12 cellular contexts compared by ENCODE assay signal in genomic region chr5:174533127-174533453, GRCh38.
A peak's percentile ranks its signal among the peaks of the same experiment; 100 is the strongest.
DNase-seq lines count a peak whose midpoint lies in the region; ATAC-seq and TF ChIP-seq lines count a peak whose summit lies in the region.
"Had no signal": no experiment of that assay in that cellular context is flagged by ENCODE, and none has a peak within 500 bp of the region (broad histone marks: within the 10 kb centered on the region; RNA-seq: fewer than 3 reads in every experiment).

No MANE protein-coding gene starts in this region.

- no peak for ATAC-seq in stimulated activated naive CD8-positive, alpha-beta T cell treated with anti-CD3 and anti-CD28 coated beads, Interleukin-15, Interleukin-2, amounts not matched to agents 100 U/mL and 50 U/mL, for 24 hours

- peaks cover 4% of the 10 kb centered on the region for H3K4me1 Mint-ChIP-seq in activated CD4-positive, alpha-beta T cell treated with anti-CD3 and anti-CD28 coated beads, Interleukin-2, amount 10 ng/mL, durations not matched to agents 24 days and 14 days

- H3K4me3 Mint-ChIP-seq in activated CD4-positive, alpha-beta T cell treated with anti-CD3 and anti-CD28 coated beads, Interleukin-2, amount 10 ng/mL, durations not matched to agents 24 days and 14 days: no peak overlapping the region

- intact Hi-C loops in tibial artery (cut with DNase I; ENCODE audit: low total_unique reads): no loop called here
- intact Hi-C loops in activated CD4-positive, alpha-beta T cell treated with anti-CD3 and anti-CD28 coated beads, Interleukin-2, amount 10 ng/mL, durations not matched to agents 24 days and 14 days (cut with micrococcal nuclease): no loop called here

- no peaks in the 10 kb centered on the region for H3K27me3 Mint-ChIP-seq in activated CD4-positive, alpha-beta T cell treated with anti-CD3 and anti-CD28 coated beads, Interleukin-2, amount 10 ng/mL, durations not matched to agents 24 days and 14 days

- no peaks in the 10 kb centered on the region for H3K36me3 Mint-ChIP-seq in activated CD4-positive, alpha-beta T cell treated with anti-CD3 and anti-CD28 coated beads, Interleukin-2, amount 10 ng/mL, durations not matched to agents 24 days and 14 days (ENCODE audit: low read depth)

- no peaks in the 10 kb centered on the region for H3K9me3 ChIP-seq in adipocyte (ENCODE audit: control insufficient read depth, low read length)
- H3K9me3 ChIP-seq in iPS-20b (ENCODE audit: insufficient read depth, low read depth, low read length): no peaks in the 10 kb centered on the region
- no peaks in the 10 kb centered on the region for H3K9me3 ChIP-seq in tibial artery
- H3K9me3 ChIP-seq: right lobe of liver, upper lobe of right lung had no signal

- H3K4me3 ChIP-seq in adipocyte (ENCODE audit: low read length) (peak overlapping the region; percentile 45), iPS-20b (ENCODE audit: low read length) (peak overlapping the region; percentile 10; the same call in 1 of the 2 replicates), tibial artery (no peak overlapping the region)
- H3K4me3 ChIP-seq: right lobe of liver, upper lobe of right lung had no signal

- DNase-seq in NCI-H82 (lab: John Stamatoyannopoulos, UW) (peak; percentile 40), NCI-H82 treated with DMSO at 0.1 percent for 48 hours (lab: John Stamatoyannopoulos, UW; ENCODE audit: unreplicated experiment) (no peak), adipocyte (ENCODE audit: low read depth) (peak; percentile 29), tibial artery (no peak), GOT3 (lab: John Stamatoyannopoulos, UW) (no peak)
- DNase-seq in activated CD4-positive, alpha-beta T cell treated with anti-CD3 and anti-CD28 coated beads, Interleukin-2, amount 10 ng/mL, durations not matched to agents 24 days and 14 days: no peak
- no peak for DNase-seq in stimulated activated naive CD8-positive, alpha-beta T cell treated with anti-CD3 and anti-CD28 coated beads, Interleukin-15, Interleukin-2, amounts not matched to agents 100 U/mL and 50 U/mL, for 24 hours
- DNase-seq: DMS79, Karpas-422 had no signal

- no peaks in the 10 kb centered on the region for H3K36me3 ChIP-seq in adipocyte (ENCODE audit: control insufficient read depth, insufficient read depth, low read length, severe bottlenecking)
- no peaks in the 10 kb centered on the region for H3K36me3 ChIP-seq in iPS-20b (ENCODE audit: insufficient read depth, low read depth, low read length)
- no peaks in the 10 kb centered on the region for H3K36me3 ChIP-seq in tibial artery
- H3K36me3 ChIP-seq: right lobe of liver, upper lobe of right lung had no signal

- no peak overlapping the region for H3K27ac Mint-ChIP-seq in activated CD4-positive, alpha-beta T cell treated with anti-CD3 and anti-CD28 coated beads, Interleukin-2, amount 10 ng/mL, durations not matched to agents 24 days and 14 days

- TF ChIP-seq CTCF in tibial artery (IDR thresholded peaks at IDR 0.05): no peak

- H3K4me1 ChIP-seq in adipocyte (ENCODE audit: control insufficient read depth, insufficient read depth, low read length) (peaks cover 24% of the 10 kb centered on the region), iPS-20b (ENCODE audit: insufficient read depth, low read length) (peaks cover 17% of the 10 kb centered on the region), tibial artery (peaks cover 0 to 19% (median 16%) of the 10 kb centered on the region in 4 donors)

- H3K27ac ChIP-seq in iPS-20b (ENCODE audit: low read length) (no peak overlapping the region), tibial artery (peak overlapping the region; percentile 27 to 51)
- H3K27ac ChIP-seq: right lobe of liver, upper lobe of right lung had no signal

- peak overlapping the region; percentile 3 for H3K9ac ChIP-seq in adipocyte (ENCODE audit: low read length)
- H3K9ac ChIP-seq in iPS-20b (ENCODE audit: low read depth, low read length): no peak overlapping the region

- H3K27me3 ChIP-seq in adipocyte (replicated peaks; ENCODE audit: control insufficient read depth, insufficient read depth, low read length): no peaks in the 10 kb centered on the region
- H3K27me3 ChIP-seq in iPS-20b (ENCODE audit: insufficient read depth, low read length): peaks cover 34% of the 10 kb centered on the region
- no peaks in the 10 kb centered on the region for H3K27me3 ChIP-seq in tibial artery
- H3K27me3 ChIP-seq: right lobe of liver had no signal

- H3K9me3 Mint-ChIP-seq in activated CD4-positive, alpha-beta T cell treated with anti-CD3 and anti-CD28 coated beads, Interleukin-2, amount 10 ng/mL, durations not matched to agents 24 days and 14 days: no peaks in the 10 kb centered on the region

Comparison
In these comparisons a context has a peak if more than half of its experiments do, and no peak if none do; other contexts are left out.
1. DNase-seq: peak in NCI-H82 (single experiment) and adipocyte (single experiment); none in NCI-H82 treated with DMSO at 0.1 percent for 48 hours (single experiment), tibial artery (0 of 2), activated CD4-positive, alpha-beta T cell treated with anti-CD3 and anti-CD28 coated beads, Interleukin-2, amount 10 ng/mL, durations not matched to agents 24 days and 14 days (single experiment), GOT3 (single experiment) and stimulated activated naive CD8-positive, alpha-beta T cell treated with anti-CD3 and anti-CD28 coated beads, Interleukin-15, Interleukin-2, amounts not matched to agents 100 U/mL and 50 U/mL, for 24 hours (single experiment).
2. H3K4me3 ChIP-seq: peak in adipocyte (single experiment) and iPS-20b (single experiment); none in tibial artery (0 of 2).